28 cellular contexts compared by ENCODE assay signal in the genomic region with DNA sequence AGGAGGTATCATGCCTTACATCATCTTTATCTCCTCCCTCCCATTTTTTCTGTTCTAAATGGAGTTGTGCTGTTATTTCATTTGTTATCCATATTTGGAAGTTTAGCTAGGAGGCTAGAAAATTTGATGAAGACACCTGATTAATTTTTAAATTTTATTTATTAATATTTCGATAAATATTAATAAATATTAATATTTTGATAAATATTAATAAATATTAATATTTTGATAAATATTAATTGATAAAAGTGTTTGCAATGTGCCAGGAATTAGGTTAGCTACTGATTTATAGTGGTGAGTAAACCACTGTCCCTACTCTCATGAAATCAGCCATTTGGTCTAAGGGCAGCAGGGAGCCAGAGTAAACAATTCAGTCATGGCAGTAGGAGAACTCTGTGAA.
"Had no signal": no experiment of that assay in that cellular context is flagged by ENCODE, and none has a peak within 500 bp of the region (broad histone marks: within the 10 kb centered on the region; RNA-seq: fewer than 3 reads in every experiment).

No MANE protein-coding gene starts in this region.

- H3K27me3 ChIP-seq: neural progenitor cell, ovary, right lobe of liver, sigmoid colon, spleen, suprapubic skin, testis, tibial artery, transverse colon, vagina had no signal

- H3K4me3 ChIP-seq: neural progenitor cell, ovary, psoas muscle, right lobe of liver, sigmoid colon, smooth muscle cell, spleen, suprapubic skin, testis, tibial artery, transverse colon, vagina had no signal

- H3K4me1 ChIP-seq: neural progenitor cell, parathyroid adenoma, psoas muscle, right lobe of liver, spleen, testis, vagina had no signal

- DNase-seq: natural killer cell; occipital lobe; ovary; posterior cingulate gyrus; psoas muscle; right cardiac atrium; right lobe of liver; sigmoid colon; spleen; stimulated activated CD4-positive, alpha-beta T cell treated with anti-CD3 and anti-CD28 coated beads, Interleukin-12 subunit alpha, Interleukin-12 subunit beta, amount 100 ng/mL, for 4 hours; stimulated activated CD4-positive, alpha-beta T cell treated with anti-CD3 and anti-CD28 coated beads, Interleukin-1b, Interleukin-23, amount 100 ng/mL, for 48 hours; stimulated activated CD4-positive, alpha-beta T cell treated with anti-CD3 and anti-CD28 coated beads, Interleukin-4, amount 100 ng/mL, for 1 hour; stimulated activated CD4-positive, alpha-beta T cell treated with anti-CD3 and anti-CD28 coated beads, Interleukin-4, amount 100 ng/mL, for 4 hours; stimulated activated CD8-positive, alpha-beta memory T cell treated with anti-CD3 and anti-CD28 coated beads, Interleukin-4, amount 100 ng/mL, for 48 hours; stimulated activated naive CD4-positive, alpha-beta T cell; stimulated activated naive CD8-positive, alpha-beta T cell treated with anti-CD3 and anti-CD28 coated beads, Interleukin-15, amount 100 ng/mL, for 72 hours; stimulated activated naive CD8-positive, alpha-beta T cell treated with anti-CD3 and anti-CD28 coated beads, Interleukin-15, Interleukin-2, amounts not matched to agents 100 U/mL and 50 U/mL, for 24 hours; substantia nigra; testis; tibial artery; transverse colon had no signal

- FAIRE-seq: urothelium cell line had no signal

- H3K36me3 ChIP-seq: neural progenitor cell, ovary, right lobe of liver, sigmoid colon, spleen, suprapubic skin, tibial artery, transverse colon, vagina had no signal

- H3K27ac ChIP-seq: neural progenitor cell, ovary, parathyroid adenoma, psoas muscle, right lobe of liver, sigmoid colon, spleen, suprapubic skin, testis, tibial artery, transverse colon, vagina had no signal

- H3K9me3 ChIP-seq: ovary, psoas muscle, right lobe of liver, sigmoid colon, spleen, suprapubic skin, testis, tibial artery, transverse colon, vagina had no signal

- H3K9ac ChIP-seq: neural progenitor cell, parathyroid adenoma had no signal

- ATAC-seq: natural killer cell; psoas muscle; right cardiac atrium; right lobe of liver; stimulated activated memory B cell treated with anti-CD40 and anti-IgM and Interleukin-4, amounts not matched to agents 10 μg/mL and 1 μg/mL and 100 μg/mL, for 72 hours; stimulated activated naive CD8-positive, alpha-beta T cell treated with anti-CD3 and anti-CD28 coated beads, Interleukin-15, amount 100 ng/mL, for 72 hours; stimulated activated naive CD8-positive, alpha-beta T cell treated with anti-CD3 and anti-CD28 coated beads, Interleukin-15, Interleukin-2, amounts not matched to agents 100 U/mL and 50 U/mL, for 24 hours had no signal
